Comparison of ENCODE assay signal across 8 cellular contexts in genomic region chr1:155006601-155007101, GRCh38. TPM values are rescaled to one million over a fixed set of nuclear protein-coding genes. Genes with fewer than 3 reads are reported as not detected.
DNase-seq lines count a peak whose midpoint lies in the region; ATAC-seq and TF ChIP-seq lines count a peak whose summit lies in the region.

No MANE protein-coding gene starts in this region.

- H3K4me1 ChIP-seq in left lung: peaks cover 38 to 76% of the 10 kb centered on the region in 2 donors
- H3K4me1 ChIP-seq in tibial nerve: peaks cover 0 to 79% (median 70%) of the 10 kb centered on the region in 4 donors

- H3K27ac ChIP-seq in left lung (peak overlapping the region; percentile 91 to 95), tibial nerve (peak overlapping the region; percentile 88 to 99 (median 98))

- 45 to 58% methylated on average over 2 of the region's 2 CpGs for WGBS in tibial nerve, 2 donors

- peaks cover 57% of the 10 kb centered on the region for H3K4me1 Mint-ChIP-seq in activated naive CD8-positive, alpha-beta T cell (ENCODE audit: low read depth)
- H3K4me1 Mint-ChIP-seq in glutamatergic neuron (ENCODE audit: low read depth, unreplicated experiment): peaks cover 6% of the 10 kb centered on the region

- peak in 1 of 2 donors; percentile 12 for TF ChIP-seq EP300 in tibial nerve (IDR thresholded peaks at IDR 0.05)

- peak overlapping the region; percentile 83 for H3K27ac Mint-ChIP-seq in activated naive CD8-positive, alpha-beta T cell
- H3K27ac Mint-ChIP-seq in glutamatergic neuron (ENCODE audit: unreplicated experiment): no peak overlapping the region

- in situ Hi-C loops in G401 (cut with HindIII; ENCODE audit: low sequenced_read_pairs): no loop called here

- no peaks in the 10 kb centered on the region for H3K36me3 Mint-ChIP-seq in activated naive CD8-positive, alpha-beta T cell
- no peaks in the 10 kb centered on the region for H3K36me3 Mint-ChIP-seq in glutamatergic neuron (ENCODE audit: unreplicated experiment)

- TF ChIP-seq POLR2A in tibial nerve (IDR thresholded peaks at IDR 0.05): no peak

- H3K27me3 ChIP-seq in left lung (no peaks in the 10 kb centered on the region), tibial nerve (no peaks in the 10 kb centered on the region)

- H3K9me3 Mint-ChIP-seq in activated naive CD8-positive, alpha-beta T cell (ENCODE audit: low read depth): no peaks in the 10 kb centered on the region
- H3K9me3 Mint-ChIP-seq in glutamatergic neuron (ENCODE audit: unreplicated experiment): peaks cover 1% of the 10 kb centered on the region

- peak; percentile 82 for DNase-seq in G401 (ENCODE audit: low spot score)
- DNase-seq in NCI-H2227 treated with DMSO at 0.1 percent for 48 hours (lab: John Stamatoyannopoulos, UW): peak; percentile 33
- DNase-seq in left lung: no peak
- DNase-seq in tibial nerve (ENCODE audit: low spot score in 2 of 2): no peak
- DNase-seq in DMS79 treated with DMSO at 0.1 percent for 48 hours (lab: John Stamatoyannopoulos, UW): no peak
- no peak for DNase-seq in glutamatergic neuron

- H3K9me3 ChIP-seq in left lung (no peaks in the 10 kb centered on the region), tibial nerve (no peaks in the 10 kb centered on the region)

- no peak for TF ChIP-seq CTCF in left lung (IDR thresholded peaks at IDR 0.05)
- TF ChIP-seq CTCF in tibial nerve (IDR thresholded peaks at IDR 0.05): no peak
- TF ChIP-seq CTCF in glutamatergic neuron (IDR thresholded peaks at IDR 0.05; ENCODE audit: partially characterized antibody, unreplicated experiment): no peak

- intact Hi-C loops in left lung (cut with DNase I): no loop called here

- H3K36me3 ChIP-seq in left lung (peaks cover 0 to 7% of the 10 kb centered on the region in 2 donors), tibial nerve (no peaks in the 10 kb centered on the region)

- H3K4me3 Mint-ChIP-seq in activated naive CD8-positive, alpha-beta T cell: peak overlapping the region; percentile 70
- H3K4me3 Mint-ChIP-seq in glutamatergic neuron (ENCODE audit: unreplicated experiment): no peak overlapping the region

- H3K4me3 ChIP-seq in left lung (peak overlapping the region in 1 of 2 donors; percentile 96), tibial nerve (no peak overlapping the region)

- ATAC-seq in left lung (no peak), HG03571 (IDR thresholded peaks at IDR 0.05; ENCODE audit: unreplicated experiment) (no peak)

- no peaks in the 10 kb centered on the region for H3K27me3 Mint-ChIP-seq in activated naive CD8-positive, alpha-beta T cell
- peaks cover 7% of the 10 kb centered on the region for H3K27me3 Mint-ChIP-seq in glutamatergic neuron (ENCODE audit: unreplicated experiment)

RNA-seq across cellular contexts. Expression of gene ZBTB7B, which starts 4.0 kb away (rescaled TPM):
- 30.6 and 33.0 TPM in 2 replicates for total RNA-seq in G401 (2014; rRNA removed; shearing (Covaris generic))
- total RNA-seq in left lung: 100 to 1,000 TPM in 1 of 2 donors, 10 to 100 TPM in 1; 60.5 to 104 TPM
- total RNA-seq in tibial nerve: 10 to 100 TPM; 44.6 to 53.4 (median 49.5) TPM
- 8.1 TPM for total RNA-seq in glutamatergic neuron (ENCODE audit: unreplicated experiment)

RNA-seq across cellular contexts. Expression of gene LENEP, which starts 13.3 kb away (rescaled TPM):
- 0.74 TPM in 1 of 2 replicates, not detected in the other for total RNA-seq in G401 (2014; rRNA removed; shearing (Covaris generic))
- total RNA-seq in left lung (under 1 TPM in 1 of 2 donors, not detected in 1; 0.52 TPM), tibial nerve (1 to 10 TPM in 1 of 4 donors, not detected in 3; 1.5 TPM), glutamatergic neuron (ENCODE audit: unreplicated experiment) (1.3 TPM)

RNA-seq across cellular contexts. Expression of gene FLAD1, which starts 23.5 kb away (rescaled TPM):
- 39.9 and 49.4 TPM in 2 replicates for total RNA-seq in G401 (2014; rRNA removed; shearing (Covaris generic))
- 10 to 100 TPM; 26.4 to 39.9 TPM for total RNA-seq in left lung
- total RNA-seq in tibial nerve: 10 to 100 TPM; 17.4 to 33.6 (median 23.6) TPM
- 68.8 TPM for total RNA-seq in glutamatergic neuron (ENCODE audit: unreplicated experiment)

RNA-seq across cellular contexts. Expression of gene DCST2, which starts 26.9 kb away (rescaled TPM):
- 0.31 TPM in 1 of 2 replicates, not detected in the other for total RNA-seq in G401 (2014; rRNA removed; shearing (Covaris generic))
- total RNA-seq in left lung (1 to 10 TPM in 1 of 2 donors, under 1 TPM in 1; 0.60 to 1.3 TPM), tibial nerve (1 to 10 TPM in 3 of 4 donors, under 1 TPM in 1; 0.90 to 4.2 (median 1.7) TPM), glutamatergic neuron (ENCODE audit: unreplicated experiment) (0.64 TPM)

RNA-seq across cellular contexts. Expression of gene DCST1, which starts 27.0 kb away (rescaled TPM):
- not detected in 2 replicates for total RNA-seq in G401 (2014; rRNA removed; shearing (Covaris generic))
- total RNA-seq in left lung (not detected), tibial nerve (1 to 10 TPM in 1 of 4 donors, under 1 TPM in 2, not detected in 1; 0.21 to 3.5 (median 0.90) TPM), glutamatergic neuron (ENCODE audit: unreplicated experiment) (not detected)

Comparison
In these comparisons a context has a peak if more than half of its experiments do, and no peak if none do; other contexts are left out.
1. DNase-seq: peak in G401 (single experiment) and NCI-H2227 treated with DMSO at 0.1 percent for 48 hours (single experiment); none in left lung (0 of 2), tibial nerve (0 of 2), DMS79 treated with DMSO at 0.1 percent for 48 hours (single experiment) and glutamatergic neuron (single experiment).